18 cellular contexts compared by ENCODE assay signal in the genomic region with DNA sequence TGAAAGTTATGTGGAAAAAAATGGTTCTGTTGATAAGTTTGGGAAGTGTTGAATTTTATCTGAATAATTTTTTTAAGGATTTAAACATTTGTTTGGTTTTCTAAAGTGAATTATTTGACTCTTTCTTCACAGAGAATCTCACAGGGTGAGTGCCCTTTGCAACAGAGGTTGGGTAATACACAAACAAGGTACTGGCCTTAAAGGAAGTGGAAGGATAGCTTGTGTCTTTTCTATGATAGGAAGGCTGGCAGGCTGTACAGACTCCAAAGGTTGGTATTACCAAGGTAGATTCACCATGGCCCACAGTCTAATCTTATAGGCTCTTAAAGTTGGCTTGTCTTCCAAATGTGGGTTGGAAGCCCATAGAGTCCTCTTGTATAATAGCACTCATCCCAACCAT.
DNase-seq lines count a peak whose midpoint lies in the region; ATAC-seq, FAIRE-seq and TF ChIP-seq lines count a peak whose summit lies in the region.
"Had no signal": no experiment of that assay in that cellular context is flagged by ENCODE, and none has a peak within 500 bp of the region (broad histone marks: within the 10 kb centered on the region; RNA-seq: fewer than 3 reads in every experiment).

No MANE protein-coding gene starts in this region.

- no peak for TF ChIP-seq CTCF in spleen (IDR thresholded peaks at IDR 0.05 in 8 of 11, conservative IDR thresholded peaks at IDR 0.05 in 3 of 11)

- H3K9me3 ChIP-seq in spleen = no peaks in the 10 kb centered on the region
- H3K9me3 ChIP-seq: BLaER1 treated with 17β-estradiol and CSF1 and Interleukin-3, amounts not matched to agents 10 nM and 100 nM had no signal

- no peak for FAIRE-seq in frontal cortex (lab: Jason Lieb, UNC)
- FAIRE-seq: GM12878 had no signal

- H3K4me3 ChIP-seq in spleen = no peak overlapping the region
- H3K4me3 ChIP-seq: BLaER1 treated with 17β-estradiol and CSF1 and Interleukin-3, amounts not matched to agents 10 nM and 100 nM; GM12878 had no signal

- intact Hi-C loops in spleen (cut with DNase I; ENCODE audit: low total_unique reads) = no loop called here

- H3K27ac ChIP-seq in spleen = peak overlapping the region in 5 of 8 donors; percentile 21 to 80 (median 62)
- H3K27ac ChIP-seq: BLaER1 treated with 17β-estradiol and CSF1 and Interleukin-3, amounts not matched to agents 10 nM and 100 nM had no signal

- peak; percentile 5 for DNase-seq in NOMO-1 treated with DMSO at 0.1 percent for 48 hours (lab: John Stamatoyannopoulos, UW; ENCODE audit: unreplicated experiment)
- no peak for DNase-seq in NOMO-1 (lab: John Stamatoyannopoulos, UW; ENCODE audit: unreplicated experiment in 2 of 2)
- peak; percentile 2 for DNase-seq in HCEC 1CT
- DNase-seq in left lobe of liver (ENCODE audit: low spot score) = no peak
- no peak for DNase-seq in spleen
- DNase-seq in frontal cortex (ENCODE audit: low spot score in 2 of 2) = no peak
- DNase-seq in KBM-7 = no peak
- DNase-seq: 8988T; CD8-positive, alpha-beta T cell; DMS 273 treated with DMSO at 0.1 percent for 48 hours; DMS53; DND-41; EL; GOT3; H7; IMR-90 had no signal

- ATAC-seq in left lobe of liver = peak; percentile 57
- ATAC-seq: CD8-positive, alpha-beta T cell; GM12878 had no signal

- in situ Hi-C loops in KBM-7 (cut with MboI; ENCODE audit: low pct_unique_long_range_greater_than_20kb, low sequenced_read_pairs) = no loop called here

- no peaks in the 10 kb centered on the region for H3K36me3 ChIP-seq in spleen
- H3K36me3 ChIP-seq: BLaER1 treated with 17β-estradiol and CSF1 and Interleukin-3, amounts not matched to agents 10 nM and 100 nM had no signal

- TF ChIP-seq POLR2A in spleen (IDR thresholded peaks at IDR 0.05) = no peak

- peaks cover 3 to 18% (median 7%) of the 10 kb centered on the region in 6 donors for H3K4me1 ChIP-seq in spleen

- peaks cover 0 to 12% (median 0%) of the 10 kb centered on the region in 7 donors for H3K27me3 ChIP-seq in spleen (replicated peaks in 1 of 7)
- H3K27me3 ChIP-seq: BLaER1 treated with 17β-estradiol and CSF1 and Interleukin-3, amounts not matched to agents 10 nM and 100 nM had no signal

Comparison
In these comparisons a context has a peak if more than half of its experiments do, and no peak if none do; other contexts are left out.
1. DNase-seq: peak in NOMO-1 treated with DMSO at 0.1 percent for 48 hours (single experiment) and HCEC 1CT (single experiment); none in NOMO-1 (0 of 2), left lobe of liver (single experiment), spleen (single experiment), frontal cortex (0 of 2) and KBM-7 (single experiment).